In the genomic region with DNA sequence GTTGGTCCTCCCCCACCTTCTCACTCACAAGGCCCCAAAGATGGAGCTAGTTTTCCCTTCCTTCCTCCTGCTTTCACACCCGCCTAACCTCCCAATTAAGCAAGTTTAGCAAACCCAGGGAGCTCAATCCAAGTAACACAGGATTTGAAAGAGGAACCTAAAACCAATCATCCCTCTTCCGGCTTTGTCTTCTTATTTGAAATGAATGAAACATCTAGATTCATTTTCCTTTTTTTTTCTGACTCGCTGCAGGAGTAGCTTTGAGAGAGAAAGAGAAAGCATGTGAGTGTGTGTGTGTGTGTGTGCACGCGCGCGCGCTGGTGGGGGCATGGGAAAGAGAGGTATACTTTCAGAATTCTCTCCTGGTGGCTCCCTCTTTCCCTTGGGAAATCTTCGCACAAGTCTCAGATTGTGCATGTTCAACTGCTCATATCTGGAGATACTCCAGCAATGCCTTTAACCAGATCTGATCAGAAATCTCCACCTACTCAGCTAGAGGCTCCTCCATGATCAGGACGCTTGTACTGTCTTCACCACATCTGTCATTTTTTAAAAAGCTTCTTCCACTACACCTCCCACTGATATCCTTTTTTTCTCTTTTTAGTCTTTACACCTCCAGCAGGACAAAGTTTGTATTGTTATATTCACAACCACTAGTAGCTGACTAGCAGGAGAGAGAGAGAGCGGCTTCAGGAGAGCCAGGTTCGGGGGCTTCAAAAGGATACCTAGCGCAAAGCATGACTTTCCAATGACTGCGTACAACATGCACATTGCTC, we compare ENCODE assay signal across 9 cellular contexts. TPM values are rescaled to one million over a fixed set of nuclear protein-coding genes. Genes with fewer than 3 reads are reported as not detected.
A peak's percentile ranks its signal among the peaks of the same experiment; 100 is the strongest.
DNase-seq lines count a peak whose midpoint lies in the region; ATAC-seq and TF ChIP-seq lines count a peak whose summit lies in the region.
"Had no signal": no experiment of that assay in that cellular context is flagged by ENCODE, and none has a peak within 500 bp of the region (broad histone marks: within the 10 kb centered on the region; RNA-seq: fewer than 3 reads in every experiment).

No MANE protein-coding gene starts in this region.

- H3K27ac ChIP-seq in upper lobe of right lung, result peak overlapping the region; percentile 34
- H3K27ac ChIP-seq: C4-2B had no signal

- ATAC-seq in upper lobe of right lung (peak; percentile 45), GM18868 (IDR thresholded peaks at IDR 0.05; ENCODE audit: unreplicated experiment) (no peak), GM21390 (IDR thresholded peaks at IDR 0.05; ENCODE audit: unreplicated experiment) (no peak)

- H3K9me3 ChIP-seq in mononuclear cell (ENCODE audit: low read depth, low read length) (no peaks in the 10 kb centered on the region), upper lobe of right lung (no peaks in the 10 kb centered on the region)

- H3K36me3 ChIP-seq in upper lobe of right lung, result no peaks in the 10 kb centered on the region

- peak; percentile 14 for TF ChIP-seq CTCF in choroid plexus epithelial cell (conservative IDR thresholded peaks at IDR 0.05; ENCODE audit: low read depth, low read length)
- no peak for TF ChIP-seq CTCF in upper lobe of right lung (IDR thresholded peaks at IDR 0.05)

- intact Hi-C loops in upper lobe of right lung (cut with DNase I), result no loop called here

- DNase-seq in NCI-H1436 (lab: John Stamatoyannopoulos, UW) (peak; percentile 12), NCI-H1436 treated with DMSO at 0.1 percent for 48 hours (lab: John Stamatoyannopoulos, UW) (no peak), NCI-H748 (lab: John Stamatoyannopoulos, UW; ENCODE audit: unreplicated experiment) (peak; percentile 47), choroid plexus epithelial cell (ENCODE audit: low read depth) (peak; percentile 32), upper lobe of right lung (no peak)

- H3K4me1 ChIP-seq in mononuclear cell (ENCODE audit: insufficient read depth, low read length) (peaks cover 55% of the 10 kb centered on the region), upper lobe of right lung (peaks cover 13% of the 10 kb centered on the region)

- peak overlapping the region; percentile 55 for H3K4me3 ChIP-seq in choroid plexus epithelial cell (ENCODE audit: low read depth, low read length)
- H3K4me3 ChIP-seq in mononuclear cell (ENCODE audit: low read length), result peak overlapping the region; percentile 55
- peak overlapping the region; percentile 63 for H3K4me3 ChIP-seq in upper lobe of right lung

- H3K27me3 ChIP-seq in mononuclear cell (ENCODE audit: insufficient read depth, low read length), result no peaks in the 10 kb centered on the region
- no peaks in the 10 kb centered on the region for H3K27me3 ChIP-seq in upper lobe of right lung

RNA-seq across cellular contexts. Expression of a gene that starts 1.6 kb away (rescaled TPM):
- total RNA-seq in mononuclear cell (51.2 TPM), upper lobe of right lung (53.8 TPM)

Comparison
In these comparisons a context has a peak if more than half of its experiments do, and no peak if none do; other contexts are left out.
1. DNase-seq: peak in NCI-H1436 (single experiment), NCI-H748 (single experiment) and choroid plexus epithelial cell (single experiment); none in NCI-H1436 treated with DMSO at 0.1 percent for 48 hours (single experiment) and upper lobe of right lung (single experiment).
2. Peak in every context shown above with its lines, with median percentiles within 50 percentile points of each other: H3K4me3 ChIP-seq.